ENCODE assay signal across 1 cellular context in genomic region chr17:14302421-14303099, GRCh38.
A peak's percentile ranks its signal among the peaks of the same experiment; 100 is the strongest.
TF ChIP-seq lines count a peak whose summit lies in the region.

No MANE protein-coding gene starts in this region.

TF ChIP-seq in K562, 482 proteins besides CTCF, POLR2A, EP300 and RAD21 (continued from another document and continues in another):
- TF ChIP-seq SAP30 (IDR thresholded peaks at IDR 0.05; ENCODE audit: borderline replicate concordance, insufficient read depth, low read depth, low read length, poor library complexity, severe bottlenecking) (no peak), MAFF (IDR thresholded peaks at IDR 0.05; ENCODE audit: low read length) (no peak), KHSRP (IDR thresholded peaks at IDR 0.05) (no peak), CTBP1 (IDR thresholded peaks at IDR 0.05; ENCODE audit: borderline replicate concordance) (peak; percentile 45; the same call in 1 of the 2 replicates), RBM25 (IDR thresholded peaks at IDR 0.05; ENCODE audit: low read depth, low read length, severe bottlenecking) (no peak), ZFX (CRISPR knock-in tag; IDR thresholded peaks at IDR 0.05) (peak; percentile 57), SNIP1 (IDR thresholded peaks at IDR 0.05; ENCODE audit: low read depth) (no peak), L3MBTL2 (IDR thresholded peaks at IDR 0.05) (peak; percentile 30), ZNF280A (IDR thresholded peaks at IDR 0.05; ENCODE audit: low read depth, partially characterized antibody) (no peak), RERE (CRISPR knock-in tag; IDR thresholded peaks at IDR 0.05; ENCODE audit: borderline replicate concordance) (no peak), RB1 (IDR thresholded peaks at IDR 0.05; ENCODE audit: low read depth) (peak; percentile 69; the same call in 1 of the 2 replicates), GATAD2A (IDR thresholded peaks at IDR 0.05) (no peak), VEZF1 (CRISPR knock-in tag; IDR thresholded peaks at IDR 0.05) (peak; percentile 69; the same call in 1 of the 2 replicates), E2F8 (IDR thresholded peaks at IDR 0.05; ENCODE audit: low read depth, partially characterized antibody) (no peak), CUX1 (CRISPR knock-in tag; IDR thresholded peaks at IDR 0.05) (no peak), CREB1 (IDR thresholded peaks at IDR 0.05) (no peak), CREB1 (CRISPR knock-in tag; IDR thresholded peaks at IDR 0.05) (no peak), NR4A1 (CRISPR knock-in tag; IDR thresholded peaks at IDR 0.05) (no peak), NR4A1 (tag; IDR thresholded peaks at IDR 0.05) (no peak), SUPT5H (IDR thresholded peaks at IDR 0.05) (no peak), DEAF1 (CRISPR knock-in tag; IDR thresholded peaks at IDR 0.05) (peak; percentile 29; the same call in 1 of the 2 replicates), NR2C1 (IDR thresholded peaks at IDR 0.05) (no peak), NR2C1 (tag; IDR thresholded peaks at IDR 0.05) (no peak), UBTF (IDR thresholded peaks at IDR 0.05; ENCODE audit: borderline replicate concordance in 1 of 2, low read depth in 2 of 2, low read length in 2 of 2) (peak; percentile 96 to 97), ZNF644 (tag; IDR thresholded peaks at IDR 0.05; ENCODE audit: low read depth) (no peak), SMAD4 (CRISPR knock-in tag; conservative IDR thresholded peaks at IDR 0.05) (peak; percentile 45; the same call in 1 of the 2 replicates), ETS1 (conservative IDR thresholded peaks at IDR 0.05; ENCODE audit: control insufficient read depth, low read depth, low read length) (0 out of 2 replicates have a peak, but pooled peaks have one; percentile 56), BRF1 (IDR thresholded peaks at IDR 0.05; ENCODE audit: borderline replicate concordance, extremely low read depth, insufficient read length) (no peak), BRF2 (IDR thresholded peaks at IDR 0.05; ENCODE audit: borderline replicate concordance, insufficient read depth, insufficient read length) (no peak), CREB3 (tag; conservative IDR thresholded peaks at IDR 0.05; ENCODE audit: low read depth) (no peak), BCL6 (CRISPR knock-in tag; IDR thresholded peaks at IDR 0.05) (no peak)
